Comparison of ENCODE assay signal across 1 cellular context in the genomic region with DNA sequence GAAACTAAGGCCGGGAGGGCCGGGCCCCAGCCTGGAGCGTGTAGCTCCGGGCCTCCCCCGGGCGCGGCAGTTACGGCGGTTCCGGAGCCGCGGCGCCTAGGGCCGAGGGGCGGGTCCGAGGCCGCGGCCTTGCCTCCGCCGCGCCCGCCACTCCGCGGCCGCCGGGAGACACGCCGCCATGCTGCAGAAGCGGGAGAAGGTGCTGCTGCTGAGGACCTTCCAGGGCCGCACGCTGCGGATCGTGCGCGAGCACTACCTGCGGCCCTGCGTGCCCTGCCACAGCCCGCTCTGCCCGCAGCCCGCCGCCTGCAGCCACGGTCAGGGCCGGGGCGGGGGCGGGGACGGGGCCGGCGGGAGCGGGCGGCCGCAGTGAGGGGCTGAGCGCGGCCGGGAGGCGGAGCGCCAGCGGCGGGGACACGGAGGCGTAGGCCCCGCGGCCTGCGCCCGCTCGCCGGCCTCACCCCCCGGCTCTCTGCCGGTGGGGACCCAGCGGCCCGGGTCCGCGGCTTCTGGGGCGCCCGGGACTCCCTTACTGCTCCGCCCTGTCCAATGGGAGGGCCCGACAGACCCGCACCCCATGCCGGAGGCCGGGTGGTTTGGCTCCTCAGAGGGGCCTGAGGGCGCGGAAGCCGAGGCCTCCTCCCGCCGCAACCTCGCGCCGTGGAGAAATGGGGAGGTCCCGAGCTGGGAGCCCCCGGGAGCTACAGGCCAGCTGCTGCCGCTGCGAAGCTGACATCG.
TF ChIP-seq lines count a peak whose summit lies in the region.

DIS3L (plus strand) TSS at position 150 of the 738 bp plus-strand sequence; CDS start at position 179, 29 bp downstream.

TF ChIP-seq in WTC11, 78 proteins besides CTCF, POLR2A, EP300 and RAD21 (continued from another document and continues in another):
- TF ChIP-seq, protein P1, sequence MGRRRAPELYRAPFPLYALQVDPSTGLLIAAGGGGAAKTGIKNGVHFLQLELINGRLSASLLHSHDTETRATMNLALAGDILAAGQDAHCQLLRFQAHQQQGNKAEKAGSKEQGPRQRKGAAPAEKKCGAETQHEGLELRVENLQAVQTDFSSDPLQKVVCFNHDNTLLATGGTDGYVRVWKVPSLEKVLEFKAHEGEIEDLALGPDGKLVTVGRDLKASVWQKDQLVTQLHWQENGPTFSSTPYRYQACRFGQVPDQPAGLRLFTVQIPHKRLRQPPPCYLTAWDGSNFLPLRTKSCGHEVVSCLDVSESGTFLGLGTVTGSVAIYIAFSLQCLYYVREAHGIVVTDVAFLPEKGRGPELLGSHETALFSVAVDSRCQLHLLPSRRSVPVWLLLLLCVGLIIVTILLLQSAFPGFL (CRISPR knock-in tag; IDR thresholded peaks at IDR 0.05; ENCODE audit: borderline replicate concordance): no peak
- TF ChIP-seq FOXK1 (CRISPR knock-in tag; IDR thresholded peaks at IDR 0.05) (0 out of 2 replicates have a peak, but pooled peaks have one; percentile 43), HMGA2 (CRISPR knock-in tag; IDR thresholded peaks at IDR 0.05) (no peak), MXD4 (CRISPR knock-in tag; IDR thresholded peaks at IDR 0.05; ENCODE audit: borderline replicate concordance) (no peak), GABPB1 (CRISPR knock-in tag; IDR thresholded peaks at IDR 0.05) (no peak), SMAD4 (CRISPR knock-in tag; IDR thresholded peaks at IDR 0.05) (no peak), ZNF671 (CRISPR knock-in tag; IDR thresholded peaks at IDR 0.05) (no peak), MAX (CRISPR knock-in tag; IDR thresholded peaks at IDR 0.05) (peak; percentile 31; the same call in 1 of the 2 replicates), ZNF232 (CRISPR knock-in tag; IDR thresholded peaks at IDR 0.05) (no peak), NFATC4 (CRISPR knock-in tag; IDR thresholded peaks at IDR 0.05) (no peak), ZNF263 (CRISPR knock-in tag; IDR thresholded peaks at IDR 0.05; ENCODE audit: low read depth) (no peak), RORB (CRISPR knock-in tag; IDR thresholded peaks at IDR 0.05) (no peak), TEAD1 (CRISPR knock-in tag; IDR thresholded peaks at IDR 0.05) (peak; percentile 31), CBFB (CRISPR knock-in tag; IDR thresholded peaks at IDR 0.05; ENCODE audit: low read depth) (no peak), MLX (CRISPR knock-in tag; IDR thresholded peaks at IDR 0.05) (no peak), NFYB (CRISPR knock-in tag; conservative IDR thresholded peaks at IDR 0.05; ENCODE audit: low read depth) (no peak; the same call in 1 of the 2 replicates), TEAD4 (CRISPR knock-in tag; IDR thresholded peaks at IDR 0.05) (no peak), NFE2L1 (CRISPR knock-in tag; IDR thresholded peaks at IDR 0.05) (no peak), CREB1 (CRISPR knock-in tag; IDR thresholded peaks at IDR 0.05) (no peak), ZBTB21 (CRISPR knock-in tag; IDR thresholded peaks at IDR 0.05; ENCODE audit: borderline replicate concordance) (no peak), EMX1 (CRISPR knock-in tag; IDR thresholded peaks at IDR 0.05) (no peak), ERG (CRISPR knock-in tag; IDR thresholded peaks at IDR 0.05) (no peak), ZSCAN18 (CRISPR knock-in tag; IDR thresholded peaks at IDR 0.05) (no peak), ZNF512 (CRISPR knock-in tag; IDR thresholded peaks at IDR 0.05; ENCODE audit: borderline replicate concordance) (no peak), NR3C1 (CRISPR knock-in tag; conservative IDR thresholded peaks at IDR 0.05; ENCODE audit: low read depth) (no peak)
- TF ChIP-seq, protein P2, sequence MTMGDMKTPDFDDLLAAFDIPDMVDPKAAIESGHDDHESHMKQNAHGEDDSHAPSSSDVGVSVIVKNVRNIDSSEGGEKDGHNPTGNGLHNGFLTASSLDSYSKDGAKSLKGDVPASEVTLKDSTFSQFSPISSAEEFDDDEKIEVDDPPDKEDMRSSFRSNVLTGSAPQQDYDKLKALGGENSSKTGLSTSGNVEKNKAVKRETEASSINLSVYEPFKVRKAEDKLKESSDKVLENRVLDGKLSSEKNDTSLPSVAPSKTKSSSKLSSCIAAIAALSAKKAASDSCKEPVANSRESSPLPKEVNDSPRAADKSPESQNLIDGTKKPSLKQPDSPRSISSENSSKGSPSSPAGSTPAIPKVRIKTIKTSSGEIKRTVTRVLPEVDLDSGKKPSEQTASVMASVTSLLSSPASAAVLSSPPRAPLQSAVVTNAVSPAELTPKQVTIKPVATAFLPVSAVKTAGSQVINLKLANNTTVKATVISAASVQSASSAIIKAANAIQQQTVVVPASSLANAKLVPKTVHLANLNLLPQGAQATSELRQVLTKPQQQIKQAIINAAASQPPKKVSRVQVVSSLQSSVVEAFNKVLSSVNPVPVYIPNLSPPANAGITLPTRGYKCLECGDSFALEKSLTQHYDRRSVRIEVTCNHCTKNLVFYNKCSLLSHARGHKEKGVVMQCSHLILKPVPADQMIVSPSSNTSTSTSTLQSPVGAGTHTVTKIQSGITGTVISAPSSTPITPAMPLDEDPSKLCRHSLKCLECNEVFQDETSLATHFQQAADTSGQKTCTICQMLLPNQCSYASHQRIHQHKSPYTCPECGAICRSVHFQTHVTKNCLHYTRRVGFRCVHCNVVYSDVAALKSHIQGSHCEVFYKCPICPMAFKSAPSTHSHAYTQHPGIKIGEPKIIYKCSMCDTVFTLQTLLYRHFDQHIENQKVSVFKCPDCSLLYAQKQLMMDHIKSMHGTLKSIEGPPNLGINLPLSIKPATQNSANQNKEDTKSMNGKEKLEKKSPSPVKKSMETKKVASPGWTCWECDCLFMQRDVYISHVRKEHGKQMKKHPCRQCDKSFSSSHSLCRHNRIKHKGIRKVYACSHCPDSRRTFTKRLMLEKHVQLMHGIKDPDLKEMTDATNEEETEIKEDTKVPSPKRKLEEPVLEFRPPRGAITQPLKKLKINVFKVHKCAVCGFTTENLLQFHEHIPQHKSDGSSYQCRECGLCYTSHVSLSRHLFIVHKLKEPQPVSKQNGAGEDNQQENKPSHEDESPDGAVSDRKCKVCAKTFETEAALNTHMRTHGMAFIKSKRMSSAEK (CRISPR knock-in tag; IDR thresholded peaks at IDR 0.05; ENCODE audit: borderline replicate concordance): no peak
- TF ChIP-seq, protein P3, sequence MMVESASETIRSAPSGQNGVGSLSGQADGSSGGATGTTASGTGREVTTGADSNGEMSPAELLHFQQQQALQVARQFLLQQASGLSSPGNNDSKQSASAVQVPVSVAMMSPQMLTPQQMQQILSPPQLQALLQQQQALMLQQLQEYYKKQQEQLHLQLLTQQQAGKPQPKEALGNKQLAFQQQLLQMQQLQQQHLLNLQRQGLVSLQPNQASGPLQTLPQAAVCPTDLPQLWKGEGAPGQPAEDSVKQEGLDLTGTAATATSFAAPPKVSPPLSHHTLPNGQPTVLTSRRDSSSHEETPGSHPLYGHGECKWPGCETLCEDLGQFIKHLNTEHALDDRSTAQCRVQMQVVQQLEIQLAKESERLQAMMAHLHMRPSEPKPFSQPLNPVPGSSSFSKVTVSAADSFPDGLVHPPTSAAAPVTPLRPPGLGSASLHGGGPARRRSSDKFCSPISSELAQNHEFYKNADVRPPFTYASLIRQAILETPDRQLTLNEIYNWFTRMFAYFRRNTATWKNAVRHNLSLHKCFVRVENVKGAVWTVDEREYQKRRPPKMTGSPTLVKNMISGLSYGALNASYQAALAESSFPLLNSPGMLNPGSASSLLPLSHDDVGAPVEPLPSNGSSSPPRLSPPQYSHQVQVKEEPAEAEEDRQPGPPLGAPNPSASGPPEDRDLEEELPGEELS (CRISPR knock-in tag; IDR thresholded peaks at IDR 0.05): peak; percentile 59; the same call in 1 of the 2 replicates
- TF ChIP-seq, protein P4, sequence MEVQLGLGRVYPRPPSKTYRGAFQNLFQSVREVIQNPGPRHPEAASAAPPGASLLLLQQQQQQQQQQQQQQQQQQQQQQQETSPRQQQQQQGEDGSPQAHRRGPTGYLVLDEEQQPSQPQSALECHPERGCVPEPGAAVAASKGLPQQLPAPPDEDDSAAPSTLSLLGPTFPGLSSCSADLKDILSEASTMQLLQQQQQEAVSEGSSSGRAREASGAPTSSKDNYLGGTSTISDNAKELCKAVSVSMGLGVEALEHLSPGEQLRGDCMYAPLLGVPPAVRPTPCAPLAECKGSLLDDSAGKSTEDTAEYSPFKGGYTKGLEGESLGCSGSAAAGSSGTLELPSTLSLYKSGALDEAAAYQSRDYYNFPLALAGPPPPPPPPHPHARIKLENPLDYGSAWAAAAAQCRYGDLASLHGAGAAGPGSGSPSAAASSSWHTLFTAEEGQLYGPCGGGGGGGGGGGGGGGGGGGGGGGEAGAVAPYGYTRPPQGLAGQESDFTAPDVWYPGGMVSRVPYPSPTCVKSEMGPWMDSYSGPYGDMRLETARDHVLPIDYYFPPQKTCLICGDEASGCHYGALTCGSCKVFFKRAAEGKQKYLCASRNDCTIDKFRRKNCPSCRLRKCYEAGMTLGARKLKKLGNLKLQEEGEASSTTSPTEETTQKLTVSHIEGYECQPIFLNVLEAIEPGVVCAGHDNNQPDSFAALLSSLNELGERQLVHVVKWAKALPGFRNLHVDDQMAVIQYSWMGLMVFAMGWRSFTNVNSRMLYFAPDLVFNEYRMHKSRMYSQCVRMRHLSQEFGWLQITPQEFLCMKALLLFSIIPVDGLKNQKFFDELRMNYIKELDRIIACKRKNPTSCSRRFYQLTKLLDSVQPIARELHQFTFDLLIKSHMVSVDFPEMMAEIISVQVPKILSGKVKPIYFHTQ (CRISPR knock-in tag; IDR thresholded peaks at IDR 0.05): no peak
- TF ChIP-seq, protein P5, sequence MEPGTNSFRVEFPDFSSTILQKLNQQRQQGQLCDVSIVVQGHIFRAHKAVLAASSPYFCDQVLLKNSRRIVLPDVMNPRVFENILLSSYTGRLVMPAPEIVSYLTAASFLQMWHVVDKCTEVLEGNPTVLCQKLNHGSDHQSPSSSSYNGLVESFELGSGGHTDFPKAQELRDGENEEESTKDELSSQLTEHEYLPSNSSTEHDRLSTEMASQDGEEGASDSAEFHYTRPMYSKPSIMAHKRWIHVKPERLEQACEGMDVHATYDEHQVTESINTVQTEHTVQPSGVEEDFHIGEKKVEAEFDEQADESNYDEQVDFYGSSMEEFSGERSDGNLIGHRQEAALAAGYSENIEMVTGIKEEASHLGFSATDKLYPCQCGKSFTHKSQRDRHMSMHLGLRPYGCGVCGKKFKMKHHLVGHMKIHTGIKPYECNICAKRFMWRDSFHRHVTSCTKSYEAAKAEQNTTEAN (CRISPR knock-in tag; IDR thresholded peaks at IDR 0.05): no peak
- TF ChIP-seq, protein P6, sequence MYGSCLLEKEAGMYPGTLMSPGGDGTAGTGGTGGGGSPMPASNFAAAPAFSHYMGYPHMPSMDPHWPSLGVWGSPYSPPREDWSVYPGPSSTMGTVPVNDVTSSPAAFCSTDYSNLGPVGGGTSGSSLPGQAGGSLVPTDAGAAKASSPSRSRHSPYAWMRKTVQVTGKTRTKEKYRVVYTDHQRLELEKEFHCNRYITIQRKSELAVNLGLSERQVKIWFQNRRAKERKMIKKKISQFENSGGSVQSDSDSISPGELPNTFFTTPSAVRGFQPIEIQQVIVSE (CRISPR knock-in tag; IDR thresholded peaks at IDR 0.05; ENCODE audit: borderline replicate concordance): no peak
- TF ChIP-seq, protein P7, sequence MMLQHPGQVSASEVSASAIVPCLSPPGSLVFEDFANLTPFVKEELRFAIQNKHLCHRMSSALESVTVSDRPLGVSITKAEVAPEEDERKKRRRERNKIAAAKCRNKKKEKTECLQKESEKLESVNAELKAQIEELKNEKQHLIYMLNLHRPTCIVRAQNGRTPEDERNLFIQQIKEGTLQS (CRISPR knock-in tag; conservative IDR thresholded peaks at IDR 0.05): no peak
- TF ChIP-seq, protein P8, sequence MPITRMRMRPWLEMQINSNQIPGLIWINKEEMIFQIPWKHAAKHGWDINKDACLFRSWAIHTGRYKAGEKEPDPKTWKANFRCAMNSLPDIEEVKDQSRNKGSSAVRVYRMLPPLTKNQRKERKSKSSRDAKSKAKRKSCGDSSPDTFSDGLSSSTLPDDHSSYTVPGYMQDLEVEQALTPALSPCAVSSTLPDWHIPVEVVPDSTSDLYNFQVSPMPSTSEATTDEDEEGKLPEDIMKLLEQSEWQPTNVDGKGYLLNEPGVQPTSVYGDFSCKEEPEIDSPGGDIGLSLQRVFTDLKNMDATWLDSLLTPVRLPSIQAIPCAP (CRISPR knock-in tag; IDR thresholded peaks at IDR 0.05): no peak
